ENCODE assay signal across 8 cellular contexts in the genomic region with DNA sequence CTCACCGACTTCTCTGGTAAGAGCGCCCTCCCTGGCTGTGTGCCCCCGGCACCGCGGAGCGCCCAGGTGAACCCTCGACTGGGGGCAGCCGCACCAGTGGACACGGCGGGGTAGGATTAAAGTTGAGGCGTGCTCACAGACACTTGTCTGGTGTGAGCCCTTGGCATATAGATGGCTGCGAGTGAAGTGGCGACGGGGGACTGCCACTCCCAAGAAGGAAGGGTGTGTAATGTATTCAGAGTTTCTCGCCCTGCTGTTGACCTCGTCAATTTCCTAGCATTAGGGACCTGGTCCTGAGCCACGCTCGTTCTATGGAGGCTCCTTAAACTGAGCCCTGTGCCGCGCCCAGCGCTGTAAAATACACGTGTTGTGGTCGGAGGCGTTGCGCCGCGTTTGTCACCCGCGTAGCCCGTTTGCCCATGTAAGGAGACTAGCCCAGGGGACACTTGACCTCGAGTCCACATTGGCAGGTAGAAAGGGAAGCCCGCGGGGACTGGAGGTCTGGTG. TPM values are rescaled to one million over a fixed set of nuclear protein-coding genes. Genes with fewer than 3 reads are reported as not detected.
DNase-seq lines count a peak whose midpoint lies in the region; ATAC-seq, FAIRE-seq and TF ChIP-seq lines count a peak whose summit lies in the region.

No MANE protein-coding gene starts in this region.

- H3K27ac ChIP-seq in right atrium auricular region, result peak overlapping the region; percentile 99

- peaks cover 12% of the 10 kb centered on the region for H3K36me3 ChIP-seq in right atrium auricular region

- H3K4me1 ChIP-seq in right atrium auricular region, result peaks cover 5 to 55% of the 10 kb centered on the region in 2 donors

- no peak for TF ChIP-seq CTCF in right atrium auricular region (IDR thresholded peaks at IDR 0.05)

- peak overlapping the region; percentile 72 to 80 for H3K4me3 ChIP-seq in right atrium auricular region

- H3K9me3 ChIP-seq in right atrium auricular region, result no peaks in the 10 kb centered on the region

- peak; percentile 10 to 42 for ATAC-seq in activated naive CD4-positive, alpha-beta T cell treated with anti-CD3 and anti-CD28 coated beads, Interleukin-2, amount 50 U/mL, for 72 hours
- ATAC-seq in sciatic nerve, result peak; percentile 12
- ATAC-seq in HG03378 (IDR thresholded peaks at IDR 0.05; ENCODE audit: unreplicated experiment), result no peak
- ATAC-seq in HG02798 (IDR thresholded peaks at IDR 0.05; ENCODE audit: poor library complexity, unreplicated experiment), result no peak

- no peaks in the 10 kb centered on the region for H3K9me3 Mint-ChIP-seq in activated naive CD4-positive, alpha-beta T cell treated with anti-CD3 and anti-CD28 coated beads, Interleukin-2, amount 50 U/mL, for 72 hours

- DNase-seq in activated T-cell treated with anti-CD3 and anti-CD28 coated beads for 24 hours (ENCODE audit: low read depth), result peak; percentile 7
- DNase-seq in activated T-cell treated with anti-CD3 and anti-CD28 coated beads for 4 hours, result no peak
- DNase-seq in activated naive CD4-positive, alpha-beta T cell treated with anti-CD3 and anti-CD28 coated beads, Interleukin-2, amount 50 U/mL, for 72 hours (ENCODE audit: low spot score in 2 of 2), result no peak
- DNase-seq in right atrium auricular region (ENCODE audit: low spot score), result peak; percentile 79
- peak; percentile 69 for DNase-seq in sciatic nerve (ENCODE audit: low spot score)
- no peak for DNase-seq in frontal cortex (ENCODE audit: low spot score in 2 of 2)

- intact Hi-C loops in sciatic nerve (cut with DNase I), result no loop called here

- no peak for FAIRE-seq in frontal cortex (lab: Jason Lieb, UNC)

- H3K36me3 Mint-ChIP-seq in activated naive CD4-positive, alpha-beta T cell treated with anti-CD3 and anti-CD28 coated beads, Interleukin-2, amount 50 U/mL, for 72 hours, result peaks cover 0 to 9% of the 10 kb centered on the region in 2 donors

- peak overlapping the region; percentile 48 to 83 for H3K27ac Mint-ChIP-seq in activated naive CD4-positive, alpha-beta T cell treated with anti-CD3 and anti-CD28 coated beads, Interleukin-2, amount 50 U/mL, for 72 hours

- no peaks in the 10 kb centered on the region for H3K27me3 ChIP-seq in right atrium auricular region

RNA-seq across cellular contexts. Expression of a gene that starts 0.5 kb away (rescaled TPM):
- total RNA-seq in activated naive CD4-positive, alpha-beta T cell treated with anti-CD3 and anti-CD28 coated beads, Interleukin-2, amount 50 U/mL, for 72 hours, result 10 to 100 TPM in 1 of 2 donors, 1 to 10 TPM in 1; 7.8 to 15.2 TPM
- 10 to 100 TPM; 25.5 to 45.9 TPM for total RNA-seq in right atrium auricular region
- total RNA-seq in sciatic nerve, result 65.8 TPM
- 2.4 TPM for total RNA-seq in frontal cortex

RNA-seq across cellular contexts. Expression of a gene that starts 20.2 kb away (rescaled TPM):
- 10 to 100 TPM; 20.5 to 25.3 TPM for total RNA-seq in activated naive CD4-positive, alpha-beta T cell treated with anti-CD3 and anti-CD28 coated beads, Interleukin-2, amount 50 U/mL, for 72 hours
- total RNA-seq in right atrium auricular region (10 to 100 TPM in 1 of 2 donors, 1 to 10 TPM in 1; 8.6 to 12.2 TPM), sciatic nerve (30.4 TPM), frontal cortex (14.3 TPM)

Comparison
In these comparisons a context has a peak if more than half of its experiments do, and no peak if none do; other contexts are left out.
1. DNase-seq: peak in activated T-cell treated with anti-CD3 and anti-CD28 coated beads for 24 hours (single experiment), right atrium auricular region (single experiment) and sciatic nerve (single experiment); none in activated T-cell treated with anti-CD3 and anti-CD28 coated beads for 4 hours (single experiment), activated naive CD4-positive, alpha-beta T cell treated with anti-CD3 and anti-CD28 coated beads, Interleukin-2, amount 50 U/mL, for 72 hours (0 of 2) and frontal cortex (0 of 2).
2. ATAC-seq: peak in activated naive CD4-positive, alpha-beta T cell treated with anti-CD3 and anti-CD28 coated beads, Interleukin-2, amount 50 U/mL, for 72 hours (2 of 2) and sciatic nerve (single experiment); none in HG03378 (single experiment) and HG02798 (single experiment).